1 cellular context compared by ENCODE assay signal in the genomic region with DNA sequence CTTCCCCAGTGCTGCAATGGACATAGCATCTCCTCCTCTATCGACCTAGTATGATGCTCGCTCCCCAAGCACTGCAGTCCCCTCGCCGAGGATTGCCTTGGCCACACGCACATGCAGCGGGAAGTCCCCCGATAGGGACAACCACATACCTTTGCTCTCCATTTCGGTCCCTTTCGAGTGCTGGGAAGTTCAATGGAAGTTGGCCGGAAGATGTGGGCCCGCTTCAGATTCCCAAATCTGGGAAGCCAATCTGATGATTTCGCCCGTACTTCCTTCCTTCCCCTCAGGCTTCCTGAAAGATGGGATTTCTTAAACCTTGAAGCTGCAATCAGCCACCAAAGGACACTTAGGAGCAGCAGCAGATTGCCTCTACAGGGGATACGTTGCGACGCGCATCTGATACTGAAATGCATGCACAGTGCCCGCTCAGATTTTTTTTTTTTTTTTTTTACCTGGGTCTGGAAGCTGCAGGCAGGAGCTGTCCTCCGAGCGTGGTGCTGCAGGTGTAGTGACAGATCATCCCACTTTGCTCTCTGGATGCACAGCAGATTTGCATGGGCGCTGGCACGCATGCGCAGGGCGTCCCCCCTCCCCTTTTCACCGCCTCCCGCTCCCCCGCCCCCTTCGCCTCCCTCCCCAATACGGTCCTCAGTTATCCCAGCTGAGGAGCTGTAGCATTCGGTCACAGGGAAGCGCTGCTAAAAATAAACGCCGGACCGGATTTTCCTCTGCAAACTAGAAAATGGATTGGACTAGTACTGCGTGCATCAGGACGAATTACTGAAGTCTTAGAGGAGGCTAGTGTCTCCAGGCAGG.
TF ChIP-seq lines count a peak whose summit lies in the region.

A gene (minus strand): TSS at position 510 of the 816 bp plus-strand sequence.

TF ChIP-seq in WTC11, 78 proteins besides CTCF, POLR2A, EP300 and RAD21 (continued from another document):
- TF ChIP-seq, protein P1, sequence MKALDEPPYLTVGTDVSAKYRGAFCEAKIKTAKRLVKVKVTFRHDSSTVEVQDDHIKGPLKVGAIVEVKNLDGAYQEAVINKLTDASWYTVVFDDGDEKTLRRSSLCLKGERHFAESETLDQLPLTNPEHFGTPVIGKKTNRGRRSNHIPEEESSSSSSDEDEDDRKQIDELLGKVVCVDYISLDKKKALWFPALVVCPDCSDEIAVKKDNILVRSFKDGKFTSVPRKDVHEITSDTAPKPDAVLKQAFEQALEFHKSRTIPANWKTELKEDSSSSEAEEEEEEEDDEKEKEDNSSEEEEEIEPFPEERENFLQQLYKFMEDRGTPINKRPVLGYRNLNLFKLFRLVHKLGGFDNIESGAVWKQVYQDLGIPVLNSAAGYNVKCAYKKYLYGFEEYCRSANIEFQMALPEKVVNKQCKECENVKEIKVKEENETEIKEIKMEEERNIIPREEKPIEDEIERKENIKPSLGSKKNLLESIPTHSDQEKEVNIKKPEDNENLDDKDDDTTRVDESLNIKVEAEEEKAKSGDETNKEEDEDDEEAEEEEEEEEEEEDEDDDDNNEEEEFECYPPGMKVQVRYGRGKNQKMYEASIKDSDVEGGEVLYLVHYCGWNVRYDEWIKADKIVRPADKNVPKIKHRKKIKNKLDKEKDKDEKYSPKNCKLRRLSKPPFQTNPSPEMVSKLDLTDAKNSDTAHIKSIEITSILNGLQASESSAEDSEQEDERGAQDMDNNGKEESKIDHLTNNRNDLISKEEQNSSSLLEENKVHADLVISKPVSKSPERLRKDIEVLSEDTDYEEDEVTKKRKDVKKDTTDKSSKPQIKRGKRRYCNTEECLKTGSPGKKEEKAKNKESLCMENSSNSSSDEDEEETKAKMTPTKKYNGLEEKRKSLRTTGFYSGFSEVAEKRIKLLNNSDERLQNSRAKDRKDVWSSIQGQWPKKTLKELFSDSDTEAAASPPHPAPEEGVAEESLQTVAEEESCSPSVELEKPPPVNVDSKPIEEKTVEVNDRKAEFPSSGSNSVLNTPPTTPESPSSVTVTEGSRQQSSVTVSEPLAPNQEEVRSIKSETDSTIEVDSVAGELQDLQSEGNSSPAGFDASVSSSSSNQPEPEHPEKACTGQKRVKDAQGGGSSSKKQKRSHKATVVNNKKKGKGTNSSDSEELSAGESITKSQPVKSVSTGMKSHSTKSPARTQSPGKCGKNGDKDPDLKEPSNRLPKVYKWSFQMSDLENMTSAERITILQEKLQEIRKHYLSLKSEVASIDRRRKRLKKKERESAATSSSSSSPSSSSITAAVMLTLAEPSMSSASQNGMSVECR (CRISPR knock-in tag; IDR thresholded peaks at IDR 0.05; ENCODE audit: borderline replicate concordance): peak; percentile 48; the same call in 1 of the 2 replicates
- TF ChIP-seq KAT7 (CRISPR knock-in tag; IDR thresholded peaks at IDR 0.05; ENCODE audit: borderline replicate concordance) (0 out of 2 replicates have a peak, but pooled peaks have one; percentile 18), ZNF121 (CRISPR knock-in tag; IDR thresholded peaks at IDR 0.05) (peak; percentile 75), ETV6 (CRISPR knock-in tag; IDR thresholded peaks at IDR 0.05) (peak; percentile 18; the same call in 1 of the 2 replicates), ZBTB21 (CRISPR knock-in tag; IDR thresholded peaks at IDR 0.05; ENCODE audit: borderline replicate concordance) (0 out of 2 replicates have a peak, but pooled peaks have one; percentile 31)
- TF ChIP-seq, protein P2, sequence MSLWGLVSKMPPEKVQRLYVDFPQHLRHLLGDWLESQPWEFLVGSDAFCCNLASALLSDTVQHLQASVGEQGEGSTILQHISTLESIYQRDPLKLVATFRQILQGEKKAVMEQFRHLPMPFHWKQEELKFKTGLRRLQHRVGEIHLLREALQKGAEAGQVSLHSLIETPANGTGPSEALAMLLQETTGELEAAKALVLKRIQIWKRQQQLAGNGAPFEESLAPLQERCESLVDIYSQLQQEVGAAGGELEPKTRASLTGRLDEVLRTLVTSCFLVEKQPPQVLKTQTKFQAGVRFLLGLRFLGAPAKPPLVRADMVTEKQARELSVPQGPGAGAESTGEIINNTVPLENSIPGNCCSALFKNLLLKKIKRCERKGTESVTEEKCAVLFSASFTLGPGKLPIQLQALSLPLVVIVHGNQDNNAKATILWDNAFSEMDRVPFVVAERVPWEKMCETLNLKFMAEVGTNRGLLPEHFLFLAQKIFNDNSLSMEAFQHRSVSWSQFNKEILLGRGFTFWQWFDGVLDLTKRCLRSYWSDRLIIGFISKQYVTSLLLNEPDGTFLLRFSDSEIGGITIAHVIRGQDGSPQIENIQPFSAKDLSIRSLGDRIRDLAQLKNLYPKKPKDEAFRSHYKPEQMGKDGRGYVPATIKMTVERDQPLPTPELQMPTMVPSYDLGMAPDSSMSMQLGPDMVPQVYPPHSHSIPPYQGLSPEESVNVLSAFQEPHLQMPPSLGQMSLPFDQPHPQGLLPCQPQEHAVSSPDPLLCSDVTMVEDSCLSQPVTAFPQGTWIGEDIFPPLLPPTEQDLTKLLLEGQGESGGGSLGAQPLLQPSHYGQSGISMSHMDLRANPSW (CRISPR knock-in tag; conservative IDR thresholded peaks at IDR 0.05; ENCODE audit: low read depth): no peak
- TF ChIP-seq, protein P3, sequence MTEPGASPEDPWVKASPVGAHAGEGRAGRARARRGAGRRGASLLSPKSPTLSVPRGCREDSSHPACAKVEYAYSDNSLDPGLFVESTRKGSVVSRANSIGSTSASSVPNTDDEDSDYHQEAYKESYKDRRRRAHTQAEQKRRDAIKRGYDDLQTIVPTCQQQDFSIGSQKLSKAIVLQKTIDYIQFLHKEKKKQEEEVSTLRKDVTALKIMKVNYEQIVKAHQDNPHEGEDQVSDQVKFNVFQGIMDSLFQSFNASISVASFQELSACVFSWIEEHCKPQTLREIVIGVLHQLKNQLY (CRISPR knock-in tag; IDR thresholded peaks at IDR 0.05): no peak
